Comparison of ENCODE assay signal across 19 cellular contexts in genomic region chr1:24452922-24453481, GRCh38.
"Had no signal": no experiment of that assay in that cellular context is flagged by ENCODE, and none has a peak within 500 bp of the region (broad histone marks: within the 10 kb centered on the region; RNA-seq: fewer than 3 reads in every experiment).

No MANE protein-coding gene starts in this region.

- H3K4me1 ChIP-seq: gastrocnemius medialis, heart right ventricle, testis, transverse colon had no signal

- H3K9me3 Mint-ChIP-seq: naive thymus-derived CD8-positive, alpha-beta T cell; stimulated activated naive B cell treated with anti-CD40 and anti-IgM and Interleukin-4, amounts not matched to agents 10 μg/mL and 1 μg/mL and 100 μg/mL, for 72 hours; stimulated activated naive CD8-positive, alpha-beta T cell treated with anti-CD3 and anti-CD28 coated beads, Interleukin-15, amount 100 ng/mL, for 72 hours had no signal

- H3K36me3 ChIP-seq: gastrocnemius medialis had no signal

- H3K4me3 ChIP-seq: gastrocnemius medialis, heart right ventricle, skin epidermis, testis, transverse colon had no signal

- H3K4me1 Mint-ChIP-seq: stimulated activated naive CD8-positive, alpha-beta T cell treated with anti-CD3 and anti-CD28 coated beads, Interleukin-15, amount 100 ng/mL, for 72 hours had no signal

- H3K4me3 Mint-ChIP-seq: naive thymus-derived CD8-positive, alpha-beta T cell; stimulated activated naive B cell treated with anti-CD40 and anti-IgM and Interleukin-4, amounts not matched to agents 10 μg/mL and 1 μg/mL and 100 μg/mL, for 72 hours; stimulated activated naive CD8-positive, alpha-beta T cell treated with anti-CD3 and anti-CD28 coated beads, Interleukin-15, amount 100 ng/mL, for 72 hours had no signal

- H3K27ac Mint-ChIP-seq: stimulated activated naive B cell treated with anti-CD40 and anti-IgM and Interleukin-4, amounts not matched to agents 10 μg/mL and 1 μg/mL and 100 μg/mL, for 72 hours; stimulated activated naive CD8-positive, alpha-beta T cell treated with anti-CD3 and anti-CD28 coated beads, Interleukin-15, amount 100 ng/mL, for 72 hours had no signal

- H3K27me3 ChIP-seq: gastrocnemius medialis, heart right ventricle, testis, transverse colon had no signal

- H3K27ac ChIP-seq: gastrocnemius medialis, heart right ventricle, skin epidermis, testis, transverse colon had no signal

- ATAC-seq: esophagus mucosa; gastrocnemius medialis; heart right ventricle; left lobe of liver; naive thymus-derived CD8-positive, alpha-beta T cell; sciatic nerve; stimulated activated naive B cell treated with anti-CD40 and anti-IgM and Interleukin-4, amounts not matched to agents 10 μg/mL and 1 μg/mL and 100 μg/mL, for 72 hours; stimulated activated naive CD8-positive, alpha-beta T cell treated with anti-CD3 and anti-CD28 coated beads, Interleukin-15, amount 100 ng/mL, for 72 hours had no signal

- DNase-seq: cortex of kidney; effector memory CD4-positive, alpha-beta T cell; gastrocnemius medialis; heart right ventricle; hypothalamus; kidney glomerular epithelial cell; mammary epithelial cell; naive thymus-derived CD8-positive, alpha-beta T cell; posterior cingulate gyrus; stimulated activated CD4-positive, alpha-beta T cell treated with anti-CD3 and anti-CD28 coated beads, Interleukin-2, amount 100 ng/mL, for 24 hours; stimulated activated CD4-positive, alpha-beta T cell treated with anti-CD3 and anti-CD28 coated beads, Interleukin-4, amount 100 ng/mL, for 4 hours; stimulated activated naive B cell treated with anti-CD40 and anti-IgM and Interleukin-4, amounts not matched to agents 10 μg/mL and 1 μg/mL and 100 μg/mL, for 72 hours; stimulated activated naive CD8-positive, alpha-beta T cell treated with anti-CD3 and anti-CD28 coated beads, Interleukin-15, amount 100 ng/mL, for 72 hours; testis; transverse colon had no signal

- H3K27me3 Mint-ChIP-seq: naive thymus-derived CD8-positive, alpha-beta T cell; stimulated activated naive B cell treated with anti-CD40 and anti-IgM and Interleukin-4, amounts not matched to agents 10 μg/mL and 1 μg/mL and 100 μg/mL, for 72 hours; stimulated activated naive CD8-positive, alpha-beta T cell treated with anti-CD3 and anti-CD28 coated beads, Interleukin-15, amount 100 ng/mL, for 72 hours had no signal

- H3K9me3 ChIP-seq: gastrocnemius medialis, heart right ventricle, testis, transverse colon had no signal
